8 cellular contexts compared by ENCODE assay signal in genomic region chr12:7018350-7019042, GRCh38. TPM values are rescaled to one million over a fixed set of nuclear protein-coding genes. Genes with fewer than 3 reads are reported as not detected.
A peak's percentile ranks its signal among the peaks of the same experiment; 100 is the strongest.
DNase-seq lines count a peak whose midpoint lies in the region; ATAC-seq lines count a peak whose summit lies in the region.

Gene LPCAT3, minus strand, starts transcription at chr12:7018476. Its CDS starts 52 bp downstream, at chr12:7018424.

- ATAC-seq in GM19372 (IDR thresholded peaks at IDR 0.05; ENCODE audit: low read depth, unreplicated experiment) = peak; percentile 92
- peak; percentile 76 for ATAC-seq in HG03558 (IDR thresholded peaks at IDR 0.05; ENCODE audit: extremely low read depth, unreplicated experiment)
- peak; percentile 91 for ATAC-seq in left lobe of liver

- DNase-seq in CD1c-positive myeloid dendritic cell (ENCODE audit: extremely low spot score) (peak; percentile 97), NCI-H748 (lab: John Stamatoyannopoulos, UW; ENCODE audit: unreplicated experiment) (peak; percentile 97), dedifferentiated amniotic fluid mesenchymal stem cell (ENCODE audit: extremely low spot score) (peak; percentile 84), left lobe of liver (ENCODE audit: low spot score) (peak; percentile 99)
- DNase-seq in activated CD4-positive, alpha-beta T cell treated with anti-CD3 and anti-CD28 coated beads, Interleukin-2, amount 50 U/mL, for 1 hour = peak; percentile 96
- DNase-seq in stimulated activated CD4-positive, alpha-beta T cell treated with anti-CD3 and anti-CD28 coated beads, Interleukin-2, amount 100 ng/mL, for 4 hours (ENCODE audit: low read depth) = peak; percentile 96

RNA-seq across cellular contexts. Expression of gene LPCAT3, which starts in this region (rescaled TPM):
- total RNA-seq in left lobe of liver = 54.3 TPM

Comparison
In these comparisons a context has a peak if more than half of its experiments do, and no peak if none do; other contexts are left out.
1. Peak in every context shown above with its lines: DNase-seq and ATAC-seq.